1 cellular context compared by ENCODE assay signal in the genomic region with DNA sequence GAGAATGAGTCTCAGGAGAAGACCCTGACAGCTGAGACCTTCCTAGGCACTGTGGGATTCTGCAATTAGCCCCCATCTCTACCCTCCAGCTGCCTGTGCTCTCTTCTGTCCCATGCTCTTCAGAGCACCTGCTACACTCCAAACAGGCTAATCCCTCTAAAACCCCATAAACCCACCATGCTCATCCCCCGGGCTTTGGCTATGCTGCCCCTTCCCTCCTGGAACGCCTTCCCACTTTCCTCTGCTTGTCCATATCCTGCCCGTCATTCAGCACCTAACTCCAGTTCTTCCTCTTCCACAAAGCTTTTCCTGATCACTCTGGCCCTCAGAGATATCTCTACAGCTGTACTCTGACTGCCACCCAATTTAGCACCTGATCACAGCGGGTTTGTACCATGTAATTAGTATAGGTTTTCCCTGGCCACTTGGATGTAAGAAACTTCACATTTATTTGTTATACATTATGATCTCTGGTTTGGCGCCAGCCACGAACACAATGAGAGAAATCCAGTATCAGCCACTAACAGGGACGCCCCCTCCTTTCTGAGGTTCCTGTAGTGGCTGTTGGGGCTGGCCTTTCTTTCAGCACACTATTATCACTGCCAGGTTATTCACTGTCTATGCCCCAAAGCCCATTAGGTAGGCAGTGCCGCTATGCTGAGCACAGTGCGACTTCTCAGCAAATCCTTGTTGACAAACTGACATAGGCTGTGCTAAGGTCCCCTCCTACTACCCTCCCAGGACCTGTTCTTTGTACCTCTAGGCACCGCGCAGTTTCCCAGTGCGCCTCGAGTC.
TF ChIP-seq lines count a peak whose summit lies in the region.

No MANE protein-coding gene starts in this region.

TF ChIP-seq in HepG2, 621 proteins besides CTCF, POLR2A, EP300 and RAD21:
- TF ChIP-seq SALL1 (CRISPR knock-in tag; IDR thresholded peaks at IDR 0.05) (no peak), HNRNPK (IDR thresholded peaks at IDR 0.05; ENCODE audit: low read depth, low read length, poor library complexity, severe bottlenecking) (no peak), ZMAT3 (CRISPR knock-in tag; conservative IDR thresholded peaks at IDR 0.05) (no peak), ZNF253 (CRISPR knock-in tag; IDR thresholded peaks at IDR 0.05; ENCODE audit: borderline replicate concordance) (no peak), ZNF10 (CRISPR knock-in tag; IDR thresholded peaks at IDR 0.05; ENCODE audit: borderline replicate concordance, low read depth) (no peak), CHD4 (IDR thresholded peaks at IDR 0.05; ENCODE audit: borderline replicate concordance, low read length) (no peak), CCAR2 (optimal IDR thresholded peaks at IDR 0.05; ENCODE audit: low read depth, low read length) (no peak), ESRRA (CRISPR knock-in tag; IDR thresholded peaks at IDR 0.05; ENCODE audit: low read depth) (no peak), ZNF644 (CRISPR knock-in tag; IDR thresholded peaks at IDR 0.05; ENCODE audit: low read depth) (no peak), TGIF2 (CRISPR knock-in tag; IDR thresholded peaks at IDR 0.05) (no peak), FIP1L1 (IDR thresholded peaks at IDR 0.05; ENCODE audit: borderline replicate concordance, insufficient read depth, low read depth, low read length) (no peak)
- TF ChIP-seq, protein P1, sequence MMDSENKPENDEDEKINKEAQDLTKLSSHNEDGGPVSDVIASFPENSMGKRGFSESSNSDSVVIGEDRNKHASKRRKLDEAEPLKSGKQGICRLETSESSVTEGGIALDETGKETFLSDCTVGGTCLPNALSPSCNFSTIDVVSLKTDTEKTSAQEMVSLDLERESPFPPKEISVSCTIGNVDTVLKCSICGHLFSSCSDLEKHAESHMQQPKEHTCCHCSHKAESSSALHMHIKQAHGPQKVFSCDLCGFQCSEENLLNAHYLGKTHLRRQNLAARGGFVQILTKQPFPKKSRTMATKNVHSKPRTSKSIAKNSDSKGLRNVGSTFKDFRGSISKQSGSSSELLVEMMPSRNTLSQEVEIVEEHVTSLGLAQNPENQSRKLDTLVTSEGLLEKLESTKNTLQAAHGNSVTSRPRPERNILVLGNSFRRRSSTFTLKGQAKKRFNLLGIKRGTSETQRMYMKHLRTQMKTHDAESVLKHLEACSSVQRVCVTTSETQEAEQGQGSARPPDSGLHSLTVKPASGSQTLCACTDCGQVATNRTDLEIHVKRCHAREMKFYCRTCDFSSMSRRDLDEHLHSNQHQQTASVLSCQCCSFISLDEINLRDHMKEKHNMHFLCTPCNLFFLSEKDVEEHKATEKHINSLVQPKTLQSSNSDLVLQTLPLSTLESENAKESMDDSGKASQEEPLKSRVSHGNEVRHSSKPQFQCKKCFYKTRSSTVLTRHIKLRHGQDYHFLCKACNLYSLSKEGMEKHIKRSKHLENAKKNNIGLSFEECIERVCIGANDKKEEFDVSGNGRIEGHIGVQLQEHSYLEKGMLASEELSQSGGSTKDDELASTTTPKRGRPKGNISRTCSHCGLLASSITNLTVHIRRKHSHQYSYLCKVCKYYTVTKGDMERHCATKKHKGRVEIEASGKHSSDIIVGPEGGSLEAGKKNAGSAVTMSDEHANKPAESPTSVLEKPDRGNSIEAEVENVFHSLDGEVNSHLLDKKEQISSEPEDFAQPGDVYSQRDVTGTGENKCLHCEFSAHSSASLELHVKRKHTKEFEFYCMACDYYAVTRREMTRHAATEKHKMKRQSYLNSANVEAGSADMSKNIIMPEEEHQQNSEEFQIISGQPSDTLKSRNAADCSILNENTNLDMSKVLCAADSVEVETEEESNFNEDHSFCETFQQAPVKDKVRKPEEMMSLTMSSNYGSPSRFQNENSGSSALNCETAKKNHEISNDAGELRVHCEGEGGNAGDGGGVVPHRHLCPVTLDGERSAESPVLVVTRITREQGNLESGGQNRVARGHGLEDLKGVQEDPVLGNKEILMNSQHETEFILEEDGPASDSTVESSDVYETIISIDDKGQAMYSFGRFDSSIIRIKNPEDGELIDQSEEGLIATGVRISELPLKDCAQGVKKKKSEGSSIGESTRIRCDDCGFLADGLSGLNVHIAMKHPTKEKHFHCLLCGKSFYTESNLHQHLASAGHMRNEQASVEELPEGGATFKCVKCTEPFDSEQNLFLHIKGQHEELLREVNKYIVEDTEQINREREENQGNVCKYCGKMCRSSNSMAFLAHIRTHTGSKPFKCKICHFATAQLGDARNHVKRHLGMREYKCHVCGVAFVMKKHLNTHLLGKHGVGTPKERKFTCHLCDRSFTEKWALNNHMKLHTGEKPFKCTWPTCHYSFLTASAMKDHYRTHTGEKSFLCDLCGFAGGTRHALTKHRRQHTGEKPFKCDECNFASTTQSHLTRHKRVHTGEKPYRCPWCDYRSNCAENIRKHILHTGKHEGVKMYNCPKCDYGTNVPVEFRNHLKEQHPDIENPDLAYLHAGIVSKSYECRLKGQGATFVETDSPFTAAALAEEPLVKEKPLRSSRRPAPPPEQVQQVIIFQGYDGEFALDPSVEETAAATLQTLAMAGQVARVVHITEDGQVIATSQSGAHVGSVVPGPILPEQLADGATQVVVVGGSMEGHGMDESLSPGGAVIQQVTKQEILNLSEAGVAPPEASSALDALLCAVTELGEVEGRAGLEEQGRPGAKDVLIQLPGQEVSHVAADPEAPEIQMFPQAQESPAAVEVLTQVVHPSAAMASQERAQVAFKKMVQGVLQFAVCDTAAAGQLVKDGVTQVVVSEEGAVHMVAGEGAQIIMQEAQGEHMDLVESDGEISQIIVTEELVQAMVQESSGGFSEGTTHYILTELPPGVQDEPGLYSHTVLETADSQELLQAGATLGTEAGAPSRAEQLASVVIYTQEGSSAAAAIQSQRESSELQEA (CRISPR knock-in tag; IDR thresholded peaks at IDR 0.05; ENCODE audit: not compliant biosample characterization): no peak
- TF ChIP-seq, protein P2, sequence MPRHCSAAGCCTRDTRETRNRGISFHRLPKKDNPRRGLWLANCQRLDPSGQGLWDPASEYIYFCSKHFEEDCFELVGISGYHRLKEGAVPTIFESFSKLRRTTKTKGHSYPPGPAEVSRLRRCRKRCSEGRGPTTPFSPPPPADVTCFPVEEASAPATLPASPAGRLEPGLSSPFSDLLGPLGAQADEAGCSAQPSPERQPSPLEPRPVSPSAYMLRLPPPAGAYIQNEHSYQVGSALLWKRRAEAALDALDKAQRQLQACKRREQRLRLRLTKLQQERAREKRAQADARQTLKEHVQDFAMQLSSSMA (CRISPR knock-in tag; IDR thresholded peaks at IDR 0.05): no peak
- TF ChIP-seq, protein P3, sequence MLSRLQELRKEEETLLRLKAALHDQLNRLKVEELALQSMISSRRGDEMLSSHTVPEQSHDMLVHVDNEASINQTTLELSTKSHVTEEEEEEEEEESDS (CRISPR knock-in tag; IDR thresholded peaks at IDR 0.05; ENCODE audit: borderline replicate concordance): no peak
- TF ChIP-seq, protein P4, sequence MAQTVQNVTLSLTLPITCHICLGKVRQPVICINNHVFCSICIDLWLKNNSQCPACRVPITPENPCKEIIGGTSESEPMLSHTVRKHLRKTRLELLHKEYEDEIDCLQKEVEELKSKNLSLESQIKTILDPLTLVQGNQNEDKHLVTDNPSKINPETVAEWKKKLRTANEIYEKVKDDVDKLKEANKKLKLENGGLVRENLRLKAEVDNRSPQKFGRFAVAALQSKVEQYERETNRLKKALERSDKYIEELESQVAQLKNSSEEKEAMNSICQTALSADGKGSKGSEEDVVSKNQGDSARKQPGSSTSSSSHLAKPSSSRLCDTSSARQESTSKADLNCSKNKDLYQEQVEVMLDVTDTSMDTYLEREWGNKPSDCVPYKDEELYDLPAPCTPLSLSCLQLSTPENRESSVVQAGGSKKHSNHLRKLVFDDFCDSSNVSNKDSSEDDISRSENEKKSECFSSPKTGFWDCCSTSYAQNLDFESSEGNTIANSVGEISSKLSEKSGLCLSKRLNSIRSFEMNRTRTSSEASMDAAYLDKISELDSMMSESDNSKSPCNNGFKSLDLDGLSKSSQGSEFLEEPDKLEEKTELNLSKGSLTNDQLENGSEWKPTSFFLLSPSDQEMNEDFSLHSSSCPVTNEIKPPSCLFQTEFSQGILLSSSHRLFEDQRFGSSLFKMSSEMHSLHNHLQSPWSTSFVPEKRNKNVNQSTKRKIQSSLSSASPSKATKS (CRISPR knock-in tag; IDR thresholded peaks at IDR 0.05): no peak
- TF ChIP-seq, protein P5, sequence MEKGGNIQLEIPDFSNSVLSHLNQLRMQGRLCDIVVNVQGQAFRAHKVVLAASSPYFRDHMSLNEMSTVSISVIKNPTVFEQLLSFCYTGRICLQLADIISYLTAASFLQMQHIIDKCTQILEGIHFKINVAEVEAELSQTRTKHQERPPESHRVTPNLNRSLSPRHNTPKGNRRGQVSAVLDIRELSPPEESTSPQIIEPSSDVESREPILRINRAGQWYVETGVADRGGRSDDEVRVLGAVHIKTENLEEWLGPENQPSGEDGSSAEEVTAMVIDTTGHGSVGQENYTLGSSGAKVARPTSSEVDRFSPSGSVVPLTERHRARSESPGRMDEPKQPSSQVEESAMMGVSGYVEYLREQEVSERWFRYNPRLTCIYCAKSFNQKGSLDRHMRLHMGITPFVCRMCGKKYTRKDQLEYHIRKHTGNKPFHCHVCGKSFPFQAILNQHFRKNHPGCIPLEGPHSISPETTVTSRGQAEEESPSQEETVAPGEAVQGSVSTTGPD (CRISPR knock-in tag; IDR thresholded peaks at IDR 0.05): no peak
- TF ChIP-seq, protein P6, sequence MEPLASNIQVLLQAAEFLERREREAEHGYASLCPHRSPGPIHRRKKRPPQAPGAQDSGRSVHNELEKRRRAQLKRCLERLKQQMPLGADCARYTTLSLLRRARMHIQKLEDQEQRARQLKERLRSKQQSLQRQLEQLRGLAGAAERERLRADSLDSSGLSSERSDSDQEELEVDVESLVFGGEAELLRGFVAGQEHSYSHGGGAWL (CRISPR knock-in tag; IDR thresholded peaks at IDR 0.05): no peak
